Comparison of ENCODE assay signal across 17 cellular contexts in the genomic region with DNA sequence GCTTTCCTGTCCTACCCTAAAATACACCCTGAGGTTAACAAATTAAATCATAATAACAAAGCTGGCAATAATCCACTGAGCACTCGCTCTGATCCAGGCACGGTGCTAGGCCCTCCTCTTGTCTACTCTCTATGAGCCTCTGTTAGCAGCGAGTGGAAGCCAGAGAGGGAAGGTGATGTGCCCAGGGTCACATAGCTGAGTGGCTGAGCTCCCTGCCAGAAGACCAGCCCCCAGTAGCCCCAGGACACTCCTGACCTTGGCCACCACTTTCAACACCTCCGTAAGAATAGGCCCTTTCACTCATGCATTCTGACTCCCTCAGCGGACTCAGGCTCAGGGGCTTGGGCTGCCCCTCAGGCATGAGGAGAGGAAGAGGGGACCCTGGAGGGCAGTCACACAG.
"Had no signal": no experiment of that assay in that cellular context is flagged by ENCODE, and none has a peak within 500 bp of the region (broad histone marks: within the 10 kb centered on the region; RNA-seq: fewer than 3 reads in every experiment).

No MANE protein-coding gene starts in this region.

- H3K36me3 ChIP-seq: esophagus squamous epithelium, pancreas, suprapubic skin, tibial artery had no signal

- H3K4me3 Mint-ChIP-seq: naive thymus-derived CD4-positive, alpha-beta T cell; nephron progenitor cell had no signal

- H3K4me2 ChIP-seq: hepatocyte had no signal

- H3K27ac Mint-ChIP-seq: nephron progenitor cell, progenitor cell of endocrine pancreas had no signal

- H3K4me3 ChIP-seq: esophagus squamous epithelium, hepatocyte, pancreas, suprapubic skin, tibial artery had no signal

- H3K79me2 ChIP-seq: hepatocyte had no signal

- H3K9me3 Mint-ChIP-seq: naive thymus-derived CD4-positive, alpha-beta T cell; nephron progenitor cell had no signal

- H3K9me3 ChIP-seq: esophagus squamous epithelium, pancreas, suprapubic skin, tibial artery had no signal

- H3K27me3 ChIP-seq: hepatocyte, pancreas, tibial artery had no signal

- FAIRE-seq: kidney, pancreas, small intestine had no signal

- ATAC-seq: left cardiac atrium; naive thymus-derived CD4-positive, alpha-beta T cell; pancreas; right cardiac atrium had no signal

- H3K27ac ChIP-seq: esophagus squamous epithelium, hepatocyte, suprapubic skin, tibial artery had no signal

- DNase-seq: esophagus squamous epithelium; foreskin fibroblast; left cardiac atrium; mammary epithelial cell; naive thymus-derived CD4-positive, alpha-beta T cell; nephron progenitor cell; nucleus accumbens; right cardiac atrium; small intestine; stimulated activated CD4-positive, alpha-beta T cell treated with anti-CD3 and anti-CD28 coated beads, Interleukin-12 subunit alpha, Interleukin-12 subunit beta, amount 100 ng/mL, for 4 hours; stimulated activated naive CD4-positive, alpha-beta T cell treated with Interleukin-2 at 50 U/mL for 16 hours; tibial artery had no signal

- H3K36me3 Mint-ChIP-seq: naive thymus-derived CD4-positive, alpha-beta T cell had no signal

- H2AFZ ChIP-seq: hepatocyte had no signal
